8 cellular contexts compared by ENCODE assay signal in genomic region chr1:161117681-161118581, GRCh38. TPM values are rescaled to one million over a fixed set of nuclear protein-coding genes. Genes with fewer than 3 reads are reported as not detected.
DNase-seq lines count a peak whose midpoint lies in the region; ATAC-seq and TF ChIP-seq lines count a peak whose summit lies in the region.

Gene NIT1 (plus strand): TSS chr1:161118105. CDS start chr1:161118177, 72 bp downstream.
Gene PFDN2 (minus strand): TSS chr1:161118037. CDS start chr1:161118026, 11 bp downstream.

- H3K36me3 ChIP-seq in kidney epithelial cell (ENCODE audit: control insufficient read depth, insufficient read depth, low read length): peaks cover 2% of the 10 kb centered on the region

- POLR2A ChIA-PET in activated CD4-positive, alpha-beta T cell treated with anti-CD3 and anti-CD28 coated beads for 36 hours (lab: Charles Lee): interaction anchor here (1.0 to 2.7 kb wide), 5 partner anchors 12 to 64 kb away, joined by 3 to 13 read pairs (median 5); partner anchors contain the start of genes DEDD, PPOX and UFC1

- H3K27ac Mint-ChIP-seq in activated CD4-positive, alpha-beta T cell treated with anti-CD3 and anti-CD28 coated beads for 36 hours: peak within 1 kb of the TSS; percentile 98

- H3K4me3 ChIP-seq in choroid plexus epithelial cell (ENCODE audit: low read depth, low read length) (peak within 1 kb of the TSS; percentile 99), kidney epithelial cell (ENCODE audit: low read depth, low read length) (peak within 1 kb of the TSS; percentile 99)

- intact Hi-C loops in activated CD4-positive, alpha-beta T cell treated with anti-CD3 and anti-CD28 coated beads for 36 hours (cut with DNase I, micrococcal nuclease): loop anchor here (1.0 to 5.0 kb wide), 8 partner anchors 14 to 269 kb away; partner anchors contain the start of genes USP21 (in 2 of the 2), DEDD (in 1 of the 2), UFC1 (in 1 of the 2) and USF1 (in 1 of the 2)

- H3K36me3 Mint-ChIP-seq in activated CD4-positive, alpha-beta T cell treated with anti-CD3 and anti-CD28 coated beads for 36 hours (ENCODE audit: low read depth): peaks cover 73% of the 10 kb centered on the region

- no peaks in the 10 kb centered on the region for H3K27me3 Mint-ChIP-seq in activated CD4-positive, alpha-beta T cell treated with anti-CD3 and anti-CD28 coated beads for 36 hours

- TF ChIP-seq CTCF in choroid plexus epithelial cell (conservative IDR thresholded peaks at IDR 0.05; ENCODE audit: low read depth, low read length): peak; percentile 5
- TF ChIP-seq CTCF in kidney epithelial cell (IDR thresholded peaks at IDR 0.05; ENCODE audit: insufficient read depth, low read length, poor library complexity, severe bottlenecking): no peak

- CTCF ChIA-PET in activated CD4-positive, alpha-beta T cell treated with anti-CD3 and anti-CD28 coated beads for 36 hours (lab: Charles Lee): interaction anchor here (0.6 to 1.7 kb wide), 11 partner anchors 9 to 548 kb away, joined by 3 to 5 read pairs (median 3); partner anchors contain the start of genes TOMM40L and UFC1

- H3K27me3 ChIP-seq in kidney epithelial cell (ENCODE audit: control insufficient read depth, insufficient read depth, low read length): no peaks in the 10 kb centered on the region

- H3K4me3 Mint-ChIP-seq in activated CD4-positive, alpha-beta T cell treated with anti-CD3 and anti-CD28 coated beads for 36 hours: peak within 1 kb of the TSS; percentile 94

- ATAC-seq in GM19025 (IDR thresholded peaks at IDR 0.05; ENCODE audit: low read depth, unreplicated experiment) (peak; percentile 86), HG03280 (IDR thresholded peaks at IDR 0.05; ENCODE audit: unreplicated experiment) (peak; percentile 83)
- peak; percentile 53 for ATAC-seq in activated CD4-positive, alpha-beta T cell treated with anti-CD3 and anti-CD28 coated beads for 36 hours

- H3K4me1 Mint-ChIP-seq in activated CD4-positive, alpha-beta T cell treated with anti-CD3 and anti-CD28 coated beads for 36 hours: peaks cover 76% of the 10 kb centered on the region

- DNase-seq in AG20443 (ENCODE audit: low spot score) (peak; percentile 96), NCI-H345 treated with DMSO at 0.1 percent for 48 hours (lab: John Stamatoyannopoulos, UW; ENCODE audit: unreplicated experiment) (peak; percentile 87), choroid plexus epithelial cell (ENCODE audit: low read depth) (peak; percentile 92), kidney epithelial cell (ENCODE audit: low read depth) (no peak)
- DNase-seq in activated CD4-positive, alpha-beta T cell treated with anti-CD3 and anti-CD28 coated beads for 36 hours: peak; percentile 94
- peak; percentile 93 for DNase-seq in stimulated activated CD4-positive, alpha-beta T cell treated with anti-CD3 and anti-CD28 coated beads, Interleukin-15, amount 100 ng/mL, for 24 hours

- no peaks in the 10 kb centered on the region for H3K9me3 Mint-ChIP-seq in activated CD4-positive, alpha-beta T cell treated with anti-CD3 and anti-CD28 coated beads for 36 hours (ENCODE audit: low read depth)

RNA-seq across cellular contexts. Expression of gene NIT1, which starts in this region (rescaled TPM):
- total RNA-seq in activated CD4-positive, alpha-beta T cell treated with anti-CD3 and anti-CD28 coated beads for 36 hours: 10 to 100 TPM; 58.2 to 62.1 TPM
- total RNA-seq in kidney epithelial cell: 28.7 and 35.8 TPM in 2 replicates

RNA-seq across cellular contexts. Expression of gene PFDN2, which starts in this region (rescaled TPM):
- 100 to 1,000 TPM; 108 to 136 TPM for total RNA-seq in activated CD4-positive, alpha-beta T cell treated with anti-CD3 and anti-CD28 coated beads for 36 hours
- total RNA-seq in kidney epithelial cell: 98.4 and 132 TPM in 2 replicates
